20 cellular contexts compared by ENCODE assay signal in the genomic region with DNA sequence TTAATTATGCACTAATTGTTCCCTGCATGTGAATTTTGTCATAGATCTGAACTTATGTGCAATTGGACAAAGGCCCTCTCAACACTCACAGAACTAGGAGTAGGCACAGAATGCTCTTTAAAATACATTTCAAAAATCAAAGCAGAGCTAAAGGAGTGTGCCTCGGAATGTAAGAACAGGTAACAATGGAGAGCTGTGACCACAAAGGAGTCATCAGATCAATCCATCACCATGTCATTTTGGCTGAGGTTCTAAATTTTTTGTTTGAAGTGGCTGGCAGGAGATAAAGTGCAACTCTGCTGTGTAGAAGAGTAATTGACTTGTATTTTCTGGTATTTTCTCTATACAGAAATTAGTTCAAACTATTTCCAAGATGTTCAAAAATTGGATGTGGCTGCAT.
A peak's percentile ranks its signal among the peaks of the same experiment; 100 is the strongest.
DNase-seq lines count a peak whose midpoint lies in the region; ATAC-seq and TF ChIP-seq lines count a peak whose summit lies in the region.
"Had no signal": no experiment of that assay in that cellular context is flagged by ENCODE, and none has a peak within 500 bp of the region (broad histone marks: within the 10 kb centered on the region; RNA-seq: fewer than 3 reads in every experiment).

No MANE protein-coding gene starts in this region.

- H3K9ac ChIP-seq in Karpas-422 (ENCODE audit: low read length), result no peak overlapping the region

- H3K4me1 ChIP-seq in Karpas-422 (ENCODE audit: low read length), result peaks cover 39% of the 10 kb centered on the region
- no peaks in the 10 kb centered on the region; the same call in 1 of the 2 replicates for H3K4me1 ChIP-seq in BE2C

- H3K4me3 ChIP-seq in Karpas-422 (ENCODE audit: low read length) (no peak overlapping the region), BE2C (ENCODE audit: low read depth, low read length) (no peak overlapping the region)
- H3K4me3 ChIP-seq: K562, SJCRH30 had no signal

- H3K9me3 ChIP-seq in Karpas-422 (ENCODE audit: low read length), result no peaks in the 10 kb centered on the region
- H3K9me3 ChIP-seq in BE2C, result no peaks in the 10 kb centered on the region

- H3K27me3 ChIP-seq in Karpas-422 (ENCODE audit: low read length) (no peaks in the 10 kb centered on the region), BE2C (no peaks in the 10 kb centered on the region)
- H3K27me3 ChIP-seq: SJCRH30 had no signal

- H3K36me3 ChIP-seq in Karpas-422 (ENCODE audit: insufficient read depth, low read length) (no peaks in the 10 kb centered on the region), BE2C (no peaks in the 10 kb centered on the region)
- H3K36me3 ChIP-seq: SJCRH30 had no signal

- H3K36me3 Mint-ChIP-seq in nephron (ENCODE audit: low read depth) (no peaks in the 10 kb centered on the region), type B pancreatic cell (no peaks in the 10 kb centered on the region)
- H3K36me3 Mint-ChIP-seq: CD4-positive, CD25-positive, alpha-beta regulatory T cell had no signal

- no peaks in the 10 kb centered on the region for H4K20me1 ChIP-seq in Karpas-422 (ENCODE audit: insufficient read depth, low read depth, low read length)

- H3K4me3 Mint-ChIP-seq in nephron, result no peak overlapping the region
- peak overlapping the region; percentile 10 for H3K4me3 Mint-ChIP-seq in type B pancreatic cell
- H3K4me3 Mint-ChIP-seq: B cell; CD4-positive, CD25-positive, alpha-beta regulatory T cell had no signal

- H3K27me3 Mint-ChIP-seq in nephron (ENCODE audit: low read depth) (no peaks in the 10 kb centered on the region), type B pancreatic cell (no peaks in the 10 kb centered on the region)

- no peak for TF ChIP-seq CTCF in nephron (IDR thresholded peaks at IDR 0.05; ENCODE audit: unreplicated experiment in 3 of 3)
- TF ChIP-seq CTCF in type B pancreatic cell (conservative IDR thresholded peaks at IDR 0.05), result no peak
- TF ChIP-seq CTCF in BE2C (IDR thresholded peaks at IDR 0.05; ENCODE audit: low read depth, low read length), result no peak

- H3K4me1 Mint-ChIP-seq in nephron (peaks cover 38% of the 10 kb centered on the region), type B pancreatic cell (ENCODE audit: unreplicated experiment) (peaks cover 26% of the 10 kb centered on the region)
- H3K4me1 Mint-ChIP-seq: B cell; CD4-positive, CD25-positive, alpha-beta regulatory T cell had no signal

- no peaks in the 10 kb centered on the region for H3K9me2 ChIP-seq in Karpas-422 (replicated peaks; ENCODE audit: insufficient read depth, low read length)

- H3K79me2 ChIP-seq in Karpas-422 (ENCODE audit: low read length), result no peaks in the 10 kb centered on the region

- no peak for DNase-seq in Karpas-422
- DNase-seq in type B pancreatic cell (ENCODE audit: extremely low spot score, unreplicated experiment), result no peak
- no peak for DNase-seq in G401 (ENCODE audit: low spot score)
- no peak for DNase-seq in BE2C
- no peak for DNase-seq in C1 segment of cervical spinal cord (lab: John Stamatoyannopoulos, UW)
- DNase-seq: CD4-positive, CD25-positive, alpha-beta regulatory T cell; DMS79; NCI-H1092 treated with DMSO at 0.1 percent for 48 hours; NCI-H146; NCI-H2029; NCI-H345; NCI-H524; NCI-H774; NK-92 treated with Interleukin-12 subunit alpha and Interleukin-12 subunit beta, amount 100 ng/mL, for 24 hours; SJCRH30 had no signal

- H2AFZ ChIP-seq in Karpas-422 (ENCODE audit: low read length), result no peak overlapping the region

- peak overlapping the region; percentile 61 for H3K27ac ChIP-seq in Karpas-422 (ENCODE audit: low read length)
- H3K27ac ChIP-seq: SJCRH30 had no signal

- peak overlapping the region in 2 of 3 experiments; percentile 4 to 27 for H3K27ac Mint-ChIP-seq in nephron
- H3K27ac Mint-ChIP-seq in type B pancreatic cell, result peak overlapping the region; percentile 79
- H3K27ac Mint-ChIP-seq: B cell; CD4-positive, CD25-positive, alpha-beta regulatory T cell had no signal

- peaks cover 17% of the 10 kb centered on the region for H3K9me3 Mint-ChIP-seq in nephron
- H3K9me3 Mint-ChIP-seq in type B pancreatic cell, result peaks cover 13% of the 10 kb centered on the region

- peak; percentile 60 for ATAC-seq in esophagus mucosa
- ATAC-seq: K562, Panc1 had no signal

- peak overlapping the region; percentile 45 for H3K4me2 ChIP-seq in Karpas-422 (ENCODE audit: low read depth, low read length, poor library complexity, severe bottlenecking)

- in situ Hi-C loops in G401 (cut with HindIII; ENCODE audit: low sequenced_read_pairs), result no loop called here
